19 cellular contexts compared by ENCODE assay signal in the genomic region with DNA sequence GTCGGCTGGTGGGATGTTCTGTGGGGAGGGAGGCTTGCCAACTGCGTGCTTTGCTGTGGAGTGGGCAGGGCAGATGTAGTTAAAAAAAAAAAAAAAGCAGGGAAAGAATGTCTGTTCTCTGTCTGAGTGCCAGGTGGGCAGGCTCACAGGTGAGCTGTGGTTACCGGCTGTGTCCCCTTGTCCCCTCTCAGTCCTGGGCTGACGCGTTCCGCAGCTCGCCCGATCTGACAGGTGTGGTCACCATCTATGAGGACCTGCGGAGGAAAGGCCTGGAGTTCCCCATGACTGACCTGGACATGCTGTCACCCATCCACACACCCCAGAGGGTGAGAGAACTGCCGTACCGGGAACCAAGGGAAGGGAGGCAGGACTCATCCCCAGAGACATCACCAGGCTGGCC. TPM values are rescaled to one million over a fixed set of nuclear protein-coding genes. Genes with fewer than 3 reads are reported as not detected.
DNase-seq lines count a peak whose midpoint lies in the region; ATAC-seq and TF ChIP-seq lines count a peak whose summit lies in the region.
"Had no signal": no experiment of that assay in that cellular context is flagged by ENCODE, and none has a peak within 500 bp of the region (broad histone marks: within the 10 kb centered on the region; RNA-seq: fewer than 3 reads in every experiment).

No MANE protein-coding gene starts in this region.

- TF ChIP-seq POLR2A in thyroid gland (IDR thresholded peaks at IDR 0.05), result no peak

- intact Hi-C loops in CD14-positive monocyte (cut with micrococcal nuclease) (no loop called here), thyroid gland (cut with DNase I) (no loop called here)

- H3K4me1 Mint-ChIP-seq in CD14-positive monocyte, result peaks cover 16% of the 10 kb centered on the region
- no peaks in the 10 kb centered on the region for H3K4me1 Mint-ChIP-seq in central memory CD8-positive, alpha-beta T cell

- H3K27me3 ChIP-seq in neutrophil (no peaks in the 10 kb centered on the region), thyroid gland (no peaks in the 10 kb centered on the region)
- H3K27me3 ChIP-seq: BE2C, BLaER1 had no signal

- no peak overlapping the region for H3K4me3 ChIP-seq in neutrophil (ENCODE audit: low read depth in 1 of 2, low read length in 1 of 2)
- H3K4me3 ChIP-seq in thyroid gland (replicated peaks in 1 of 3), result no peak overlapping the region
- H3K4me3 ChIP-seq: BLaER1 had no signal

- WGBS in thyroid gland, 2 donors, result 39 to 78% methylated on average over 9 to 11 of the region's 11 CpGs

- peaks cover 0 to 2% (median 0%) of the 10 kb centered on the region in 3 donors for H3K27me3 Mint-ChIP-seq in CD14-positive monocyte (ENCODE audit: low read depth in 3 of 3)
- no peaks in the 10 kb centered on the region for H3K27me3 Mint-ChIP-seq in central memory CD8-positive, alpha-beta T cell
- H3K27me3 Mint-ChIP-seq: CD4-positive, alpha-beta T cell had no signal

- no peak overlapping the region for H3K4me3 Mint-ChIP-seq in CD14-positive monocyte
- no peak overlapping the region for H3K4me3 Mint-ChIP-seq in central memory CD8-positive, alpha-beta T cell
- H3K4me3 Mint-ChIP-seq: CD4-positive, alpha-beta T cell; CD8-positive, alpha-beta T cell had no signal

- H3K27ac Mint-ChIP-seq in CD14-positive monocyte, result peak overlapping the region in 4 of 7 donors; percentile 9 to 72 (median 47)
- H3K27ac Mint-ChIP-seq in central memory CD8-positive, alpha-beta T cell (ENCODE audit: low read depth), result peak overlapping the region; percentile 49
- H3K27ac Mint-ChIP-seq: CD4-positive, alpha-beta T cell; CD8-positive, alpha-beta T cell had no signal

- H3K36me3 ChIP-seq in neutrophil (peaks cover 100% of the 10 kb centered on the region), thyroid gland (peaks cover 62 to 68% of the 10 kb centered on the region in 2 donors)

- H3K4me1 ChIP-seq in neutrophil (ENCODE audit: control insufficient read depth in 1 of 2, insufficient read depth in 1 of 2, low read depth in 1 of 2, low read length in 1 of 2), result peaks cover 15% of the 10 kb centered on the region in 2 experiments
- no peaks in the 10 kb centered on the region for H3K4me1 ChIP-seq in thyroid gland
- H3K4me1 ChIP-seq: BE2C, Caco-2 had no signal

- ATAC-seq in central memory CD8-positive, alpha-beta T cell (replicated peaks; ENCODE audit: extremely low read depth, poor library complexity, severe bottlenecking), result no peak
- ATAC-seq: CD8-positive, alpha-beta T cell had no signal

- DNase-seq in CD14-positive monocyte (ENCODE audit: low spot score) (no peak), thyroid gland (peak; percentile 68 to 71), GM19238 (ENCODE audit: insufficient read length, low spot score) (no peak), 8988T (no peak), GM20000 (ENCODE audit: low spot score) (no peak)
- DNase-seq in central memory CD8-positive, alpha-beta T cell (ENCODE audit: low spot score in 2 of 2), result no peak
- no peak for DNase-seq in stimulated activated CD4-positive, alpha-beta T cell treated with anti-CD3 and anti-CD28 coated beads, Interleukin-1b, Interleukin-23, amount 100 ng/mL, for 48 hours
- DNase-seq: ACHN; BE2C; C1 segment of cervical spinal cord; Caco-2; Calu3; CD4-positive, alpha-beta T cell; CD8-positive, alpha-beta T cell; DMS79 treated with DMSO at 0.1 percent for 48 hours; GF-D8 had no signal

- H3K27ac ChIP-seq in neutrophil (peak overlapping the region; percentile 36), thyroid gland (peak overlapping the region in 2 of 3 donors; percentile 9 to 40)
- H3K27ac ChIP-seq: 22Rv1, BLaER1 had no signal

- H3K9me3 ChIP-seq in neutrophil (no peaks in the 10 kb centered on the region), thyroid gland (no peaks in the 10 kb centered on the region)
- H3K9me3 ChIP-seq: BE2C, BLaER1, Caco-2 had no signal

- H3K36me3 Mint-ChIP-seq in CD14-positive monocyte, result peaks cover 96 to 100% of the 10 kb centered on the region in 2 donors
- H3K36me3 Mint-ChIP-seq in central memory CD8-positive, alpha-beta T cell (ENCODE audit: insufficient read depth), result peaks cover 37% of the 10 kb centered on the region

- H3K9me3 Mint-ChIP-seq in CD14-positive monocyte, result no peaks in the 10 kb centered on the region
- H3K9me3 Mint-ChIP-seq in central memory CD8-positive, alpha-beta T cell, result no peaks in the 10 kb centered on the region
- H3K9me3 Mint-ChIP-seq: CD4-positive, alpha-beta T cell; CD8-positive, alpha-beta T cell had no signal

- TF ChIP-seq CTCF in CD14-positive monocyte (IDR thresholded peaks at IDR 0.05), result no peak
- no peak for TF ChIP-seq CTCF in neutrophil (IDR thresholded peaks at IDR 0.05)
- TF ChIP-seq CTCF in thyroid gland (IDR thresholded peaks at IDR 0.05), result no peak
- no peak for TF ChIP-seq CTCF in GM20000 (IDR thresholded peaks at IDR 0.05; ENCODE audit: extremely low read depth, missing control alignments)

RNA-seq across cellular contexts. Expression of a gene that starts 23.6 kb away (rescaled TPM):
- polyA plus RNA-seq in CD14-positive monocyte, result 100 to 1,000 TPM in 1 of 2 donors, 10 to 100 TPM in 1; 80.5 to 120 TPM
- 10 to 100 TPM; 60.5 to 87.1 (median 79.9) TPM for total RNA-seq in thyroid gland

RNA-seq across cellular contexts. Expression of a gene that starts 57.6 kb away (rescaled TPM):
- polyA plus RNA-seq in CD14-positive monocyte, result 100 to 1,000 TPM; 180 to 233 TPM
- 10 to 100 TPM in 1 of 4 donors, 1 to 10 TPM in 3; 5.2 to 13.0 (median 6.9) TPM for total RNA-seq in thyroid gland

Comparison
In these comparisons a context has a peak if more than half of its experiments do, and no peak if none do; other contexts are left out.
1. DNase-seq: peak in thyroid gland (2 of 2); none in CD14-positive monocyte (single experiment), central memory CD8-positive, alpha-beta T cell (0 of 2), GM19238 (single experiment), stimulated activated CD4-positive, alpha-beta T cell treated with anti-CD3 and anti-CD28 coated beads, Interleukin-1b, Interleukin-23, amount 100 ng/mL, for 48 hours (single experiment), 8988T (single experiment) and GM20000 (single experiment).